Comparison of ENCODE assay signal across 15 cellular contexts in the genomic region with DNA sequence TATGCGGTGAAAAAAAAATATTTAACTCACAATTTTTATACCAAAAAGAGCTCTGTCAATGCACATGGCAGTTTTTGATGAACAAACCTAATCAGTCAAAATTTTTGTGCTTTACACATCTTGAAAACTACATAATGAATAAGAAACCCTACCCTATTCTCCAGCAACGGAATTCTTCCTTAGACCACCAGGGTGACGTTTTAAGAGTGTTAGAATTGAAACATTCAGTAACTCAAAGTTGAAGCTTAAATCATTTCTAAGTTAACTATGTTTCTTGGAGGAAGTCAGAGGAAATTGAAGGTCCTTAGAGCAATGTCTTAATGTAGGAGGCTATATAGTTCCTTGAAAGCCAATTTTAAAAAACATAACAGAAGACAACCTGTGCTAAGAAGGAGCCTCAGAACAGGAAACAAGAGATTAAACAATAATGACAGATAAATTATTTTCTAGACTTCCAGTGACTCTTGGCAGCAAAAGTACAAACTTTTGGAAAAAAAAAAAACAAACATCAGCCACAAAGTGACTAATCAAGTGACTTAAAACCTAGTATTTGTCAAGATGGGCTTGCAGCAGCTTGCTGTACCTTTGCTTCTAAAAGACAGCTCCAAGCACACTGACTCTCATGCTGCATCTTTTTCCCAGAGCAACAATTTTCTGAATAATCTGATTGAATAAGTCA. TPM values are rescaled to one million over a fixed set of nuclear protein-coding genes. Genes with fewer than 3 reads are reported as not detected.
DNase-seq lines count a peak whose midpoint lies in the region; ATAC-seq and TF ChIP-seq lines count a peak whose summit lies in the region.
"Had no signal": no experiment of that assay in that cellular context is flagged by ENCODE, and none has a peak within 500 bp of the region (broad histone marks: within the 10 kb centered on the region; RNA-seq: fewer than 3 reads in every experiment).

No MANE protein-coding gene starts in this region.

- no peaks in the 10 kb centered on the region for H3K27me3 Mint-ChIP-seq in glutamatergic neuron (ENCODE audit: unreplicated experiment)

- no peaks in the 10 kb centered on the region for H3K36me3 Mint-ChIP-seq in glutamatergic neuron (ENCODE audit: unreplicated experiment)
- H3K36me3 Mint-ChIP-seq: activated naive CD8-positive, alpha-beta T cell treated with anti-CD3 and anti-CD28 coated beads for 36 hours had no signal

- H3K27me3 ChIP-seq in smooth muscle cell (ENCODE audit: low read depth): no peaks in the 10 kb centered on the region
- H3K27me3 ChIP-seq: right lobe of liver, uterus had no signal

- peaks cover 82% of the 10 kb centered on the region for H3K79me2 ChIP-seq in smooth muscle cell (ENCODE audit: low read depth)

- POLR2A ChIA-PET in HEK293 (lab: Yijun Ruan, JAX): interaction anchor here (0.6 kb wide), 1 partner anchor 418 kb away, joined by 3 read pairs; no protein-coding TSS in a partner anchor

- TF ChIP-seq CTCF in HEK293 (tag by site-specific recombination; IDR thresholded peaks at IDR 0.05) (no peak), glutamatergic neuron (IDR thresholded peaks at IDR 0.05; ENCODE audit: partially characterized antibody, unreplicated experiment) (peak; percentile 13), smooth muscle cell (IDR thresholded peaks at IDR 0.05; ENCODE audit: borderline replicate concordance, insufficient read depth, poor library complexity, severe bottlenecking) (no peak), GM13977 (IDR thresholded peaks at IDR 0.05; ENCODE audit: extremely low read depth, insufficient read depth, missing control alignments) (no peak)

- CTCF ChIA-PET in HEK293 (lab: Yijun Ruan, JAX): interaction anchor here (0.6 to 0.9 kb wide), 5 partner anchors 9 to 683 kb away, joined by 3 to 6 read pairs (median 4); no protein-coding TSS in a partner anchor

- peaks cover 15% of the 10 kb centered on the region for H3K4me1 Mint-ChIP-seq in glutamatergic neuron (ENCODE audit: low read depth, unreplicated experiment)
- H3K4me1 Mint-ChIP-seq: activated naive CD8-positive, alpha-beta T cell treated with anti-CD3 and anti-CD28 coated beads for 36 hours had no signal

- peak overlapping the region; percentile 20 for H3K9ac ChIP-seq in smooth muscle cell (ENCODE audit: low read depth)

- H3K4me1 ChIP-seq in HEK293 (ENCODE audit: control insufficient read depth, insufficient read depth, low read length): no peaks in the 10 kb centered on the region
- H3K4me1 ChIP-seq in smooth muscle cell (ENCODE audit: low read depth): peaks cover 32% of the 10 kb centered on the region
- H3K4me1 ChIP-seq: uterus had no signal

- no peaks in the 10 kb centered on the region for H3K9me3 Mint-ChIP-seq in glutamatergic neuron (ENCODE audit: unreplicated experiment)
- H3K9me3 Mint-ChIP-seq: activated naive CD8-positive, alpha-beta T cell treated with anti-CD3 and anti-CD28 coated beads for 36 hours had no signal

- H3K9me3 ChIP-seq in HEK293 (ENCODE audit: control insufficient read depth, insufficient read depth, low read depth, low read length) (no peaks in the 10 kb centered on the region), smooth muscle cell (replicated peaks; ENCODE audit: low read depth) (no peaks in the 10 kb centered on the region)
- H3K9me3 ChIP-seq: right lobe of liver, uterus had no signal

- in situ Hi-C loops in GM13977 (cut with MboI; ENCODE audit: low pct_unique_long_range_greater_than_20kb, low sequenced_read_pairs, unreplicated experiment): no loop called here

- H3K27ac Mint-ChIP-seq in glutamatergic neuron (ENCODE audit: unreplicated experiment): no peak overlapping the region
- H3K27ac Mint-ChIP-seq: activated naive CD8-positive, alpha-beta T cell treated with anti-CD3 and anti-CD28 coated beads for 36 hours had no signal

- H2AFZ ChIP-seq in smooth muscle cell (ENCODE audit: low read depth): no peak overlapping the region

- no peak overlapping the region for H3K4me3 Mint-ChIP-seq in glutamatergic neuron (ENCODE audit: unreplicated experiment)
- H3K4me3 Mint-ChIP-seq: activated naive CD8-positive, alpha-beta T cell treated with anti-CD3 and anti-CD28 coated beads for 36 hours had no signal

- DNase-seq in amniotic epithelial cell (ENCODE audit: low read depth): peak; percentile 48
- DNase-seq in glutamatergic neuron: no peak
- no peak for DNase-seq in smooth muscle cell (lab: John Stamatoyannopoulos, UW; ENCODE audit: unreplicated experiment)
- DNase-seq in GM13977 (ENCODE audit: low spot score): no peak
- no peak for DNase-seq in activated CD8-positive, alpha-beta memory T cell treated with anti-CD3 and anti-CD28 coated beads, Interleukin-2, amount 50 U/mL, for 4 hours
- DNase-seq: activated CD8-positive, alpha-beta memory T cell treated with anti-CD3 and anti-CD28 coated beads for 24 hours; activated naive CD8-positive, alpha-beta T cell treated with anti-CD3 and anti-CD28 coated beads for 36 hours; DMS153; NCI-H1417 treated with DMSO at 0.1 percent for 48 hours; right lobe of liver; uterus had no signal

- ATAC-seq in GM19397 (IDR thresholded peaks at IDR 0.05; ENCODE audit: unreplicated experiment): no peak

- peaks cover 27% of the 10 kb centered on the region for H3F3A ChIP-seq in smooth muscle cell (ENCODE audit: low read depth)

- H3K27ac ChIP-seq in HEK293 (ENCODE audit: extremely low read depth, low read depth, low read length) (no peak overlapping the region), smooth muscle cell (ENCODE audit: low read depth) (peak overlapping the region; percentile 98)
- H3K27ac ChIP-seq: HL-60, uterus had no signal

- H3K4me3 ChIP-seq in HEK293 (ENCODE audit: low read depth, low read length) (no peak overlapping the region), smooth muscle cell (peak overlapping the region; percentile 76)
- H3K4me3 ChIP-seq: right lobe of liver, uterus had no signal

- H3K36me3 ChIP-seq in HEK293 (ENCODE audit: control insufficient read depth in 2 of 2, insufficient read depth in 1 of 2, low read length in 2 of 2) (peaks cover 0 to 40% of the 10 kb centered on the region in 2 experiments; a peak in 2 of 3 replicates), smooth muscle cell (ENCODE audit: low read depth) (peaks cover 4% of the 10 kb centered on the region)
- H3K36me3 ChIP-seq: uterus had no signal

- H3K4me2 ChIP-seq in smooth muscle cell: peak overlapping the region; percentile 88

- peaks cover 77% of the 10 kb centered on the region for H4K20me1 ChIP-seq in smooth muscle cell (ENCODE audit: low read depth)

- WGBS in smooth muscle cell (ENCODE audit: low lambda C conversion rate): 78% methylated on average over 3 of the region's 3 CpGs

TF ChIP-seq in HEK293, 187 proteins besides CTCF, POLR2A, EP300 and RAD21:
- TF ChIP-seq, protein P1, sequence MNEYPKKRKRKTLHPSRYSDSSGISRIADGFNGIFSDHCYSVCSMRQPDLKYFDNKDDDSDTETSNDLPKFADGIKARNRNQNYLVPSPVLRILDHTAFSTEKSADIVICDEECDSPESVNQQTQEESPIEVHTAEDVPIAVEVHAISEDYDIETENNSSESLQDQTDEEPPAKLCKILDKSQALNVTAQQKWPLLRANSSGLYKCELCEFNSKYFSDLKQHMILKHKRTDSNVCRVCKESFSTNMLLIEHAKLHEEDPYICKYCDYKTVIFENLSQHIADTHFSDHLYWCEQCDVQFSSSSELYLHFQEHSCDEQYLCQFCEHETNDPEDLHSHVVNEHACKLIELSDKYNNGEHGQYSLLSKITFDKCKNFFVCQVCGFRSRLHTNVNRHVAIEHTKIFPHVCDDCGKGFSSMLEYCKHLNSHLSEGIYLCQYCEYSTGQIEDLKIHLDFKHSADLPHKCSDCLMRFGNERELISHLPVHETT (tag by site-specific recombination; IDR thresholded peaks at IDR 0.05): no peak
- TF ChIP-seq, protein P2, sequence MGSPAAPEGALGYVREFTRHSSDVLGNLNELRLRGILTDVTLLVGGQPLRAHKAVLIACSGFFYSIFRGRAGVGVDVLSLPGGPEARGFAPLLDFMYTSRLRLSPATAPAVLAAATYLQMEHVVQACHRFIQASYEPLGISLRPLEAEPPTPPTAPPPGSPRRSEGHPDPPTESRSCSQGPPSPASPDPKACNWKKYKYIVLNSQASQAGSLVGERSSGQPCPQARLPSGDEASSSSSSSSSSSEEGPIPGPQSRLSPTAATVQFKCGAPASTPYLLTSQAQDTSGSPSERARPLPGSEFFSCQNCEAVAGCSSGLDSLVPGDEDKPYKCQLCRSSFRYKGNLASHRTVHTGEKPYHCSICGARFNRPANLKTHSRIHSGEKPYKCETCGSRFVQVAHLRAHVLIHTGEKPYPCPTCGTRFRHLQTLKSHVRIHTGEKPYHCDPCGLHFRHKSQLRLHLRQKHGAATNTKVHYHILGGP (tag by site-specific recombination; IDR thresholded peaks at IDR 0.05): peak; percentile 58
- TF ChIP-seq, protein P3, sequence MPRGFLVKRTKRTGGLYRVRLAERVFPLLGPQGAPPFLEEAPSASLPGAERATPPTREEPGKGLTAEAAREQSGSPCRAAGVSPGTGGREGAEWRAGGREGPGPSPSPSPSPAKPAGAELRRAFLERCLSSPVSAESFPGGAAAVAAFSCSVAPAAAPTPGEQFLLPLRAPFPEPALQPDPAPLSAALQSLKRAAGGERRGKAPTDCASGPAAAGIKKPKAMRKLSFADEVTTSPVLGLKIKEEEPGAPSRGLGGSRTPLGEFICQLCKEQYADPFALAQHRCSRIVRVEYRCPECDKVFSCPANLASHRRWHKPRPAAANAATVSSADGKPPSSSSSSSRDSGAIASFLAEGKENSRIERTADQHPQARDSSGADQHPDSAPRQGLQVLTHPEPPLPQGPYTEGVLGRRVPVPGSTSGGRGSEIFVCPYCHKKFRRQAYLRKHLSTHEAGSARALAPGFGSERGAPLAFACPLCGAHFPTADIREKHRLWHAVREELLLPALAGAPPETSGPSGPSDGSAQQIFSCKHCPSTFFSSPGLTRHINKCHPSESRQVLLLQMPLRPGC (tag by site-specific recombination; IDR thresholded peaks at IDR 0.05): no peak
- TF ChIP-seq OSR2 (tag by site-specific recombination; IDR thresholded peaks at IDR 0.05): 0 out of 2 replicates have a peak, but pooled peaks have one; percentile 13
- peak; percentile 85 for TF ChIP-seq FEZF1 (tag by site-specific recombination; IDR thresholded peaks at IDR 0.05)
TF ChIP-seq in HEK293: peak in this region for 3.

RNA-seq across cellular contexts. Expression of a gene that starts 6.2 kb away (rescaled TPM):
- 29.3 TPM for total RNA-seq in glutamatergic neuron (ENCODE audit: unreplicated experiment)
- total RNA-seq in smooth muscle cell: 92.6 and 103 TPM in 2 replicates
- polyA plus RNA-seq in smooth muscle cell: 114 and 154 TPM in 2 replicates
- total RNA-seq: T-helper 1 cell treated with Interleukin-12 subunit alpha and Interleukin-12 subunit beta and Interleukin-4 antibody, amounts not matched to agents 30 ng/mL and 1 ng/mL, for 36 hours had no signal
